15 cellular contexts compared by ENCODE assay signal in genomic region chr1:230201445-230201844, GRCh38.
"Had no signal": no experiment of that assay in that cellular context is flagged by ENCODE, and none has a peak within 500 bp of the region (broad histone marks: within the 10 kb centered on the region; RNA-seq: fewer than 3 reads in every experiment).

No MANE protein-coding gene starts in this region.

- H3K27me3 ChIP-seq: colonic mucosa, heart left ventricle, neural progenitor cell had no signal

- H3K27ac ChIP-seq: colonic mucosa, heart left ventricle, neural progenitor cell, skin epidermis had no signal

- H3K36me3 ChIP-seq: colonic mucosa, neural progenitor cell had no signal

- H3K4me3 ChIP-seq: colonic mucosa, heart left ventricle, neural progenitor cell, skin epidermis had no signal

- H3K9me3 ChIP-seq: colonic mucosa, heart left ventricle had no signal

- H3K9me3 Mint-ChIP-seq: naive thymus-derived CD4-positive, alpha-beta T cell; neural progenitor cell had no signal

- DNase-seq: colonic mucosa; dermis blood vessel endothelial cell; foreskin melanocyte; heart left ventricle; hippocampal formation; kidney glomerular epithelial cell; mammary epithelial cell; naive thymus-derived CD4-positive, alpha-beta T cell; occipital lobe; stimulated activated CD4-positive, alpha-beta T cell treated with anti-CD3 and anti-CD28 coated beads, Interleukin-12 subunit alpha, Interleukin-12 subunit beta, amount 100 ng/mL, for 4 hours; stimulated activated naive CD4-positive, alpha-beta T cell treated with Interleukin-2 at 50 U/mL for 16 hours; trophoblast cell had no signal

- ATAC-seq: heart left ventricle; naive thymus-derived CD4-positive, alpha-beta T cell; sciatic nerve had no signal

- H3K27me3 Mint-ChIP-seq: naive thymus-derived CD4-positive, alpha-beta T cell had no signal

- H3K4me3 Mint-ChIP-seq: naive thymus-derived CD4-positive, alpha-beta T cell; neural progenitor cell had no signal
